ENCODE assay signal across 20 cellular contexts in the genomic region with DNA sequence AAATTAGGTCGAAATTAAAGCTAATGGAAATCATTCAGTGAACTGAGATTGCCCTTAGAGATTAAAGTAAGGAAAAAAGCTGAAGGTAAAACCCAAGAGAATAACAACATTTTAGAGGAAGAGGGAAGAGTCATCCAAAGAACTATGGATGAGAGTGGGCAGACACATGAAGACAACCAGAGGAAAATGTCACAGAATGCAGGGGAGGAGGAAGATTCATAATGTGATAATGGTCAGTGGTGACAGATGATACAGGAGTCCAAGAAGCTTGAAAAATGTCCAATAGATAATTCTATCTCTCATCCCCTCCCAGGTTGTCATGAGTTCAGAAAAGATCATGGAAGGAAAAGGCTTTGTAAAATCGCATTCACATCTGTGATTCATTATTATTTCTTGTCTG.
"Had no signal": no experiment of that assay in that cellular context is flagged by ENCODE, and none has a peak within 500 bp of the region (broad histone marks: within the 10 kb centered on the region; RNA-seq: fewer than 3 reads in every experiment).

No MANE protein-coding gene starts in this region.

- FAIRE-seq: colon had no signal

- H3K4me3 ChIP-seq: esophagus muscularis mucosa, lung, testis, tibial nerve had no signal

- H3K9me3 ChIP-seq: esophagus muscularis mucosa, neutrophil, testis, tibial nerve had no signal

- H3K27ac ChIP-seq: epithelial cell of prostate, esophagus muscularis mucosa, neutrophil, testis, tibial nerve had no signal

- DNase-seq: effector memory CD8-positive, alpha-beta T cell; immature natural killer cell; left colon; left ventricle myocardium superior; mesenchymal stem cell; naive thymus-derived CD4-positive, alpha-beta T cell; nephron progenitor cell; posterior cingulate gyrus; stimulated activated CD4-positive, alpha-beta T cell treated with anti-CD3 and anti-CD28 coated beads, Interleukin-2, amount 100 ng/mL, for 24 hours; stimulated activated CD4-positive, alpha-beta T cell treated with anti-CD3 and anti-CD28 coated beads, Interleukin-4, amount 100 ng/mL, for 4 hours; stimulated activated naive B cell treated with anti-CD40 and anti-IgM and Interleukin-4, amounts not matched to agents 10 μg/mL and 1 μg/mL and 100 μg/mL, for 72 hours; stimulated activated naive CD8-positive, alpha-beta T cell treated with anti-CD3 and anti-CD28 coated beads, Interleukin-15, amount 100 ng/mL, for 72 hours; testis had no signal

- ATAC-seq: effector memory CD8-positive, alpha-beta T cell; left colon; left ventricle myocardium superior; naive thymus-derived CD4-positive, alpha-beta T cell; sciatic nerve; stimulated activated naive B cell treated with anti-CD40 and anti-IgM and Interleukin-4, amounts not matched to agents 10 μg/mL and 1 μg/mL and 100 μg/mL, for 72 hours; stimulated activated naive CD8-positive, alpha-beta T cell treated with anti-CD3 and anti-CD28 coated beads, Interleukin-15, amount 100 ng/mL, for 72 hours had no signal

- H3K36me3 ChIP-seq: esophagus muscularis mucosa, neutrophil, tibial nerve had no signal

- H3K4me1 ChIP-seq: esophagus muscularis mucosa, testis, tibial nerve had no signal

- H3K27me3 ChIP-seq: esophagus muscularis mucosa, neutrophil, testis, tibial nerve had no signal
